In genomic region chr1:108034396-108034795, GRCh38 we compare ENCODE assay signal across 28 cellular contexts.
DNase-seq lines count a peak whose midpoint lies in the region; ATAC-seq, FAIRE-seq and TF ChIP-seq lines count a peak whose summit lies in the region.
"Had no signal": no experiment of that assay in that cellular context is flagged by ENCODE, and none has a peak within 500 bp of the region (broad histone marks: within the 10 kb centered on the region; RNA-seq: fewer than 3 reads in every experiment).

No MANE protein-coding gene starts in this region.

- H3K4me1 ChIP-seq in GM23248 (ENCODE audit: insufficient read depth) (no peaks in the 10 kb centered on the region; the same call in 1 of the 2 replicates), PC-9 (replicated peaks; ENCODE audit: insufficient read depth) (peaks cover 10% of the 10 kb centered on the region)
- H3K4me1 ChIP-seq: parathyroid adenoma had no signal

- no TSS peak for BruUV-seq in PC-9 (replicated peaks; lab: Mats Ljungman, UMichigan)

- H3K36me3 ChIP-seq in GM23248 (ENCODE audit: low read depth) (no peaks in the 10 kb centered on the region), PC-9 (ENCODE audit: low read depth) (no peaks in the 10 kb centered on the region)

- H4K20me1 ChIP-seq in GM23248 (ENCODE audit: insufficient read depth) (no peaks in the 10 kb centered on the region), PC-9 (ENCODE audit: insufficient read depth) (no peaks in the 10 kb centered on the region)

- H3F3A ChIP-seq in GM23248 (ENCODE audit: insufficient read depth) (peaks cover 8% of the 10 kb centered on the region; the same call in 1 of the 2 replicates), PC-9 (ENCODE audit: insufficient read depth, low read depth) (peaks cover 6% of the 10 kb centered on the region; the same call in 1 of the 2 replicates)

- H3K9me3 ChIP-seq in GM23248 (ENCODE audit: low read depth) (no peaks in the 10 kb centered on the region), PC-9 (ENCODE audit: insufficient read depth, low read depth) (no peaks in the 10 kb centered on the region)

- no peak overlapping the region for H3K9ac ChIP-seq in GM23248
- H3K9ac ChIP-seq: parathyroid adenoma had no signal

- TF ChIP-seq CTCF in AG10803 (conservative IDR thresholded peaks at IDR 0.05; ENCODE audit: low read length): no peak
- TF ChIP-seq CTCF in PC-9 (conservative IDR thresholded peaks at IDR 0.05): no peak
- no peak for TF ChIP-seq CTCF in fibroblast of villous mesenchyme (IDR thresholded peaks at IDR 0.05; ENCODE audit: insufficient read depth, low read depth, low read length)

- POLR2A ChIA-PET in PC-9 (lab: Charles Lee; ENCODE audit: unreplicated experiment): no interaction called here

- DNase-seq in AG10803 (ENCODE audit: low read depth): peak; percentile 10
- peak; percentile 50 for DNase-seq in GM23248
- peak in 1 of 2 experiments; percentile 62 for DNase-seq in PC-9
- peak; percentile 54 for DNase-seq in fibroblast of villous mesenchyme (ENCODE audit: low read depth)
- no peak for DNase-seq in stimulated activated CD4-positive, alpha-beta T cell treated with anti-CD3 and anti-CD28 coated beads, Interleukin-15, amount 100 ng/mL, for 24 hours
- no peak for DNase-seq in RCC 7860 (ENCODE audit: low spot score)
- DNase-seq: activated CD8-positive, alpha-beta memory T cell treated with anti-CD3 and anti-CD28 coated beads for 24 hours; activated naive CD4-positive, alpha-beta T cell treated with Interleukin-2 at 50 U/mL for 16 hours; activated T-cell treated with anti-CD3 and anti-CD28 coated beads, Interleukin-2, amount 50 U/mL, for 24 hours; AML-193; anterior cingulate cortex; caudate nucleus; CD8-positive, alpha-beta T cell; dermis blood vessel endothelial cell; DMS79 treated with DMSO at 0.1 percent for 48 hours; foreskin melanocyte; GOT3; hypothalamus; left ventricle myocardium superior; NCI-H1092 treated with DMSO at 0.1 percent for 48 hours; NCI-H2081; NCI-H526 treated with DMSO at 0.1 percent for 48 hours; nephron progenitor cell; SHP77 had no signal

- H2AFZ ChIP-seq in GM23248 (no peak overlapping the region), PC-9 (peak overlapping the region; percentile 29; the same call in 1 of the 2 replicates)
- H2AFZ ChIP-seq: parathyroid adenoma had no signal

- no peak overlapping the region for H3K4me3 ChIP-seq in AG10803 (ENCODE audit: low read length)
- H3K4me3 ChIP-seq in GM23248: no peak overlapping the region
- H3K4me3 ChIP-seq in PC-9: no peak overlapping the region
- H3K4me3 ChIP-seq in fibroblast of villous mesenchyme (ENCODE audit: low read depth, low read length): no peak overlapping the region
- H3K4me3 ChIP-seq: GM12878 had no signal

- H3K9me2 ChIP-seq in GM23248 (ENCODE audit: insufficient read depth) (no peaks in the 10 kb centered on the region), PC-9 (ENCODE audit: insufficient read depth) (no peaks in the 10 kb centered on the region)

- H3K27ac ChIP-seq in GM23248: no peak overlapping the region
- no peak overlapping the region for H3K27ac ChIP-seq in PC-9
- H3K27ac ChIP-seq: parathyroid adenoma had no signal

- ATAC-seq in GM18868 (IDR thresholded peaks at IDR 0.05; ENCODE audit: unreplicated experiment): no peak
- ATAC-seq: CD8-positive, alpha-beta T cell; GM12878; left ventricle myocardium superior had no signal

- H3K79me2 ChIP-seq in GM23248 (ENCODE audit: insufficient read depth) (no peaks in the 10 kb centered on the region), PC-9 (ENCODE audit: low read depth) (no peaks in the 10 kb centered on the region)
- H3K79me2 ChIP-seq: parathyroid adenoma had no signal

- H3K27me3 ChIP-seq in GM23248 (replicated peaks; ENCODE audit: insufficient read depth): peaks cover 8% of the 10 kb centered on the region; the same call in 1 of the 2 replicates
- H3K27me3 ChIP-seq in PC-9 (ENCODE audit: insufficient read depth, low read depth): no peaks in the 10 kb centered on the region

- H3K4me2 ChIP-seq in GM23248 (ENCODE audit: unreplicated experiment): no peak overlapping the region
- peak overlapping the region; percentile 25 for H3K4me2 ChIP-seq in PC-9

- intact Hi-C loops in PC-9 (cut with micrococcal nuclease; ENCODE audit: unreplicated experiment): no loop called here

- 5 to 13% methylated on average over 1 of the region's 1 CpG for WGBS in GM23248 (ENCODE audit: low coverage in 1 of 2, low lambda C conversion rate in 2 of 2, missing lambda C conversion rate in 2 of 2), 2 experiments

- no peak for FAIRE-seq in RCC 7860 (lab: Jason Lieb, UNC)
- FAIRE-seq: GM12878, urothelium cell line had no signal

- CTCF ChIA-PET in PC-9 (lab: Charles Lee): no interaction called here

- in situ Hi-C loops in GM23248 (cut with MboI): no loop called here

Comparison
In these comparisons a context has a peak if more than half of its experiments do, and no peak if none do; other contexts are left out.
1. DNase-seq: peak in AG10803 (single experiment), GM23248 (single experiment) and fibroblast of villous mesenchyme (single experiment); none in stimulated activated CD4-positive, alpha-beta T cell treated with anti-CD3 and anti-CD28 coated beads, Interleukin-15, amount 100 ng/mL, for 24 hours (single experiment) and RCC 7860 (single experiment).